Comparison of ENCODE assay signal across 8 cellular contexts in genomic region chr1:3530086-3530930, GRCh38.
DNase-seq lines count a peak whose midpoint lies in the region; ATAC-seq lines count a peak whose summit lies in the region.

No MANE protein-coding gene starts in this region.

- H3K27me3 ChIP-seq in BLaER1 treated with 17β-estradiol and CSF1 and Interleukin-3, amounts not matched to agents 10 nM and 100 nM = peaks cover 0 to 7% (median 0%) of the 10 kb centered on the region in 11 experiments; a peak in 2 of 22 replicates
- H3K27me3 ChIP-seq in HUES6 (ENCODE audit: control insufficient read depth, insufficient read depth, low read length) (peaks cover 33% of the 10 kb centered on the region), thymus (ENCODE audit: control insufficient read depth, insufficient read depth) (no peaks in the 10 kb centered on the region)

- H3K9me3 ChIP-seq in BLaER1 treated with 17β-estradiol and CSF1 and Interleukin-3, amounts not matched to agents 10 nM and 100 nM (replicated peaks in 1 of 11) = no peaks in the 10 kb centered on the region
- H3K9me3 ChIP-seq in HUES6 (ENCODE audit: control insufficient read depth, insufficient read depth, low read depth, low read length) (no peaks in the 10 kb centered on the region), thymus (ENCODE audit: control insufficient read depth) (no peaks in the 10 kb centered on the region)

- H3K27me3 Mint-ChIP-seq in activated naive CD8-positive, alpha-beta T cell = no peaks in the 10 kb centered on the region

- DNase-seq in kidney glomerular epithelial cell (lab: John Stamatoyannopoulos, UW) = peak; percentile 0

- H3K36me3 ChIP-seq in BLaER1 treated with 17β-estradiol and CSF1 and Interleukin-3, amounts not matched to agents 10 nM and 100 nM = peaks cover 0 to 6% (median 0%) of the 10 kb centered on the region in 11 experiments; a peak in 2 of 22 replicates
- H3K36me3 ChIP-seq in HUES6 (ENCODE audit: control insufficient read depth, insufficient read depth, low read length) (no peaks in the 10 kb centered on the region), thymus (ENCODE audit: control insufficient read depth, insufficient read depth) (no peaks in the 10 kb centered on the region)

- peak overlapping the region; percentile 34 for H3K27ac Mint-ChIP-seq in activated naive CD8-positive, alpha-beta T cell

- peak overlapping the region; percentile 94 to 100 (median 99) for H3K4me2 ChIP-seq in BLaER1 treated with 17β-estradiol and CSF1 and Interleukin-3, amounts not matched to agents 10 nM and 100 nM

- WGBS in thymus = 50% methylated on average over 32 of the region's 32 CpGs

- H3K27ac ChIP-seq in BLaER1 treated with 17β-estradiol and CSF1 and Interleukin-3, amounts not matched to agents 10 nM and 100 nM = peak overlapping the region; percentile 35 to 80 (median 70); a peak in 16 of 22 replicates
- H3K27ac ChIP-seq in HUES6 (ENCODE audit: low read depth, low read length) (no peak overlapping the region), thymus (ENCODE audit: low read depth) (peak overlapping the region; percentile 80)

- H3K4me3 ChIP-seq in BLaER1 treated with 17β-estradiol and CSF1 and Interleukin-3, amounts not matched to agents 10 nM and 100 nM = peak overlapping the region; percentile 60 to 82 (median 70)
- peak overlapping the region; percentile 70 for H3K4me3 ChIP-seq in HUES6 (ENCODE audit: low read depth, low read length)
- peak overlapping the region; percentile 65 for H3K4me3 ChIP-seq in thymus (ENCODE audit: low read length)

- H4K20me1 ChIP-seq in BLaER1 treated with 17β-estradiol and CSF1 and Interleukin-3, amounts not matched to agents 10 nM and 100 nM = peaks cover 9 to 95% (median 87%) of the 10 kb centered on the region in 11 experiments; a peak in 20 of 22 replicates

- peak overlapping the region; percentile 78 for H3K4me3 Mint-ChIP-seq in activated naive CD8-positive, alpha-beta T cell

- no peaks in the 10 kb centered on the region for H3K36me3 Mint-ChIP-seq in activated naive CD8-positive, alpha-beta T cell

- no peak for ATAC-seq in GM21786 (IDR thresholded peaks at IDR 0.05; ENCODE audit: unreplicated experiment)
- no peak for ATAC-seq in GM19452 (IDR thresholded peaks at IDR 0.05; ENCODE audit: unreplicated experiment)
- ATAC-seq in GM18520 (IDR thresholded peaks at IDR 0.05; ENCODE audit: unreplicated experiment) = no peak

- no peaks in the 10 kb centered on the region for H3K9me3 Mint-ChIP-seq in activated naive CD8-positive, alpha-beta T cell (ENCODE audit: low read depth)

- peaks cover 28 to 82% (median 68%) of the 10 kb centered on the region in 10 experiments for H3K4me1 ChIP-seq in BLaER1 treated with 17β-estradiol and CSF1 and Interleukin-3, amounts not matched to agents 10 nM and 100 nM
- H3K4me1 ChIP-seq in HUES6 (ENCODE audit: control insufficient read depth, insufficient read depth, low read length) (peaks cover 15% of the 10 kb centered on the region), thymus (ENCODE audit: control insufficient read depth, insufficient read depth, low read length) (peaks cover 6% of the 10 kb centered on the region)

- H3K4me1 Mint-ChIP-seq in activated naive CD8-positive, alpha-beta T cell (ENCODE audit: low read depth) = peaks cover 15% of the 10 kb centered on the region

- peak overlapping the region; percentile 71 to 88 (median 77) for H3K9ac ChIP-seq in BLaER1 treated with 17β-estradiol and CSF1 and Interleukin-3, amounts not matched to agents 10 nM and 100 nM
- H3K9ac ChIP-seq in HUES6 (ENCODE audit: low read length) = peak overlapping the region; percentile 62
